ENCODE assay signal across 12 cellular contexts in genomic region chrX:10159069-10159468, GRCh38. TPM values are rescaled to one million over a fixed set of nuclear protein-coding genes. Genes with fewer than 3 reads are reported as not detected.
DNase-seq lines count a peak whose midpoint lies in the region; ATAC-seq, FAIRE-seq and TF ChIP-seq lines count a peak whose summit lies in the region.
"Had no signal": no experiment of that assay in that cellular context is flagged by ENCODE, and none has a peak within 500 bp of the region (broad histone marks: within the 10 kb centered on the region; RNA-seq: fewer than 3 reads in every experiment).

No MANE protein-coding gene starts in this region.

- H3K9ac ChIP-seq in K562 (ENCODE audit: insufficient read depth in 1 of 2, low read depth in 2 of 2, low read length in 2 of 2), result no peak overlapping the region

- H4K20me1 ChIP-seq in K562 (replicated peaks; ENCODE audit: control insufficient read depth, insufficient read depth, low read length), result no peaks in the 10 kb centered on the region

- TF ChIP-seq RAD21 in K562 (CRISPR knock-in tag; conservative IDR thresholded peaks at IDR 0.05 in 1 of 2, IDR thresholded peaks at IDR 0.05 in 1 of 2), result no peak

- peak; percentile 85 for FAIRE-seq in K562 (lab: Jason Lieb, UNC)
- no peak for FAIRE-seq in HTR-8/SVneo (lab: Jason Lieb, UNC)

- BruUV-seq in Caco-2 (replicated peaks; lab: Mats Ljungman, UMichigan), result TSS peak; percentile 2
- BruUV-seq in K562 (replicated peaks; lab: Mats Ljungman, UMichigan), result no TSS peak

- H3K27me3 Mint-ChIP-seq in Caco-2 (ENCODE audit: insufficient read depth, unreplicated experiment), result no peaks in the 10 kb centered on the region
- peaks cover 10% of the 10 kb centered on the region for H3K27me3 Mint-ChIP-seq in mesothelial cell of epicardium (ENCODE audit: low read depth)

- WGBS in K562 (ENCODE audit: insufficient coverage, low coverage, missing lambda C conversion rate), result 3% methylated on average over 7 of the region's 9 CpGs

- no peaks in the 10 kb centered on the region for H3K36me3 ChIP-seq in Caco-2 (ENCODE audit: control insufficient read depth, insufficient read depth, low read length)
- no peaks in the 10 kb centered on the region for H3K36me3 ChIP-seq in K562 (ENCODE audit: control insufficient read depth, insufficient read depth, low read length)
- H3K36me3 ChIP-seq: SJSA1 had no signal

- DNase-seq in Caco-2 (no peak), NCI-H2227 (lab: John Stamatoyannopoulos, UW; ENCODE audit: unreplicated experiment) (peak; percentile 35), K562 (ENCODE audit: extremely low read depth in 1 of 4, low spot score in 3 of 4) (peak; percentile 42 to 72 (median 57)), mesothelial cell of epicardium (ENCODE audit: low spot score in 2 of 2, unreplicated experiment in 2 of 2) (no peak), HTR-8/SVneo (ENCODE audit: insufficient read length, low spot score) (no peak)
- no peak for DNase-seq in activated naive CD4-positive, alpha-beta T cell treated with anti-CD3 and anti-CD28 coated beads, Interleukin-2, amount 50 U/mL, for 16 hours
- DNase-seq: activated T-cell treated with anti-CD3 and anti-CD28 coated beads, Interleukin-2, amount 50 U/mL, for 24 hours; effector CD8-positive, alpha-beta T cell; stimulated activated CD4-positive, alpha-beta T cell treated with anti-CD3 and anti-CD28 coated beads, Interleukin-1b, Interleukin-23, amount 100 ng/mL, for 48 hours had no signal

- H3K79me2 ChIP-seq in K562 (ENCODE audit: control insufficient read depth, insufficient read depth, low read length), result no peaks in the 10 kb centered on the region

- peaks cover 8% of the 10 kb centered on the region; the same call in 1 of the 2 replicates for H3K4me1 ChIP-seq in Caco-2
- peaks cover 13 to 21% of the 10 kb centered on the region in 2 experiments; a peak in 4 of 5 replicates for H3K4me1 ChIP-seq in K562 (replicated peaks in 1 of 2; ENCODE audit: control insufficient read depth in 2 of 2, insufficient read depth in 2 of 2, low read length in 2 of 2)

- POLR2A ChIA-PET in Caco-2 (lab: Charles Lee), result no interaction called here
- POLR2A ChIA-PET in K562 (lab: Yijun Ruan, JAX), result interaction anchor here (0.5 to 0.7 kb wide), 2 partner anchors 8 to 23 kb away, joined by 3 to 4 read pairs; no protein-coding TSS in a partner anchor

- intact Hi-C loops in Caco-2 (cut with micrococcal nuclease; ENCODE audit: unreplicated experiment) (no loop called here), K562 (cut with micrococcal nuclease) (loop anchor here (2.0 kb wide), 1 partner anchor 20 kb away; no protein-coding TSS in a partner anchor)

- peak; percentile 76 for TF ChIP-seq EP300 in K562 (IDR thresholded peaks at IDR 0.05; ENCODE audit: low read length)

- H2AFZ ChIP-seq in K562 (ENCODE audit: low read depth, low read length), result peak overlapping the region; percentile 20; the same call in 1 of the 2 replicates

- no peak for TF ChIP-seq CTCF in Caco-2 (IDR thresholded peaks at IDR 0.05; ENCODE audit: insufficient read depth in 1 of 2, low read depth in 1 of 2, low read length in 1 of 2, severe bottlenecking in 1 of 2, unreplicated experiment in 1 of 2)
- no peak for TF ChIP-seq CTCF in K562 (IDR thresholded peaks at IDR 0.05 in 2 of 3, conservative IDR thresholded peaks at IDR 0.05 in 1 of 3; ENCODE audit: insufficient read depth in 2 of 3, low read depth in 1 of 3, low read length in 3 of 3)
- TF ChIP-seq CTCF in mesothelial cell of epicardium (IDR thresholded peaks at IDR 0.05; ENCODE audit: unreplicated experiment), result no peak

- CTCF ChIA-PET in Caco-2 (lab: Charles Lee), result no interaction called here
- CTCF ChIA-PET in K562 (lab: Yijun Ruan, JAX; ENCODE audit: low intra/inter-chr PET ratio), result no interaction called here

- H3K27ac Mint-ChIP-seq in Caco-2 (ENCODE audit: unreplicated experiment) (no peak overlapping the region), mesothelial cell of epicardium (no peak overlapping the region)
- H3K27ac Mint-ChIP-seq: activated T-cell treated with anti-CD3 and anti-CD28 coated beads, Interleukin-2, amount 50 U/mL, for 24 hours had no signal

- H3K4me3 Mint-ChIP-seq in Caco-2 (ENCODE audit: unreplicated experiment) (no peak overlapping the region), mesothelial cell of epicardium (peak overlapping the region; percentile 53)
- H3K4me3 Mint-ChIP-seq: activated T-cell treated with anti-CD3 and anti-CD28 coated beads, Interleukin-2, amount 50 U/mL, for 24 hours had no signal

- H3K9me3 Mint-ChIP-seq in Caco-2 (ENCODE audit: unreplicated experiment) (no peaks in the 10 kb centered on the region), mesothelial cell of epicardium (peaks cover 14% of the 10 kb centered on the region)
- H3K9me3 Mint-ChIP-seq: activated T-cell treated with anti-CD3 and anti-CD28 coated beads, Interleukin-2, amount 50 U/mL, for 24 hours had no signal

- ATAC-seq in K562 (peak; percentile 86), GM19395 (IDR thresholded peaks at IDR 0.05; ENCODE audit: unreplicated experiment) (no peak), HG03342 (IDR thresholded peaks at IDR 0.05; ENCODE audit: unreplicated experiment) (no peak)

- H3K9me3 ChIP-seq in Caco-2 (no peaks in the 10 kb centered on the region), K562 (replicated peaks; ENCODE audit: control insufficient read depth, insufficient read depth, low read depth, low read length) (no peaks in the 10 kb centered on the region)
- H3K9me3 ChIP-seq: SJSA1 had no signal

- TF ChIP-seq POLR2A in K562 (conservative IDR thresholded peaks at IDR 0.05), result no peak

- H3K36me3 Mint-ChIP-seq in Caco-2 (ENCODE audit: insufficient read depth, unreplicated experiment), result peaks cover 5% of the 10 kb centered on the region
- peaks cover 1% of the 10 kb centered on the region for H3K36me3 Mint-ChIP-seq in mesothelial cell of epicardium

- H3K4me3 ChIP-seq in Caco-2 (ENCODE audit: low read depth, low read length) (no peak overlapping the region), K562 (no peak overlapping the region)
- H3K4me3 ChIP-seq: SJSA1 had no signal

- H3K4me1 Mint-ChIP-seq in Caco-2 (ENCODE audit: low read depth, unreplicated experiment), result peaks cover 12% of the 10 kb centered on the region
- H3K4me1 Mint-ChIP-seq in mesothelial cell of epicardium, result peaks cover 19% of the 10 kb centered on the region

- no peaks in the 10 kb centered on the region for H3K9me1 ChIP-seq in K562 (ENCODE audit: control insufficient read depth, insufficient read depth, low read length)

- peak overlapping the region; percentile 59 for H3K27ac ChIP-seq in K562 (ENCODE audit: extremely low read depth, low read depth, low read length)
- H3K27ac ChIP-seq: SJSA1 had no signal

- in situ Hi-C loops in K562 (cut with MboI), result no loop called here

- H3K27me3 ChIP-seq in Caco-2 (replicated peaks; ENCODE audit: control insufficient read depth, insufficient read depth, low read length) (no peaks in the 10 kb centered on the region), K562 (ENCODE audit: control insufficient read depth in 2 of 2, insufficient read depth in 2 of 2, low read length in 2 of 2) (no peaks in the 10 kb centered on the region)
- H3K27me3 ChIP-seq: SJSA1 had no signal

- H3K4me2 ChIP-seq in K562 (ENCODE audit: insufficient read depth, low read length), result peak overlapping the region; percentile 49; the same call in 1 of the 2 replicates

TF ChIP-seq in K562, 482 proteins besides CTCF, POLR2A, EP300 and RAD21 (continues in another document):
- TF ChIP-seq FOXO4 (CRISPR knock-in tag; IDR thresholded peaks at IDR 0.05), result no peak
- no peak for TF ChIP-seq ETV6 (IDR thresholded peaks at IDR 0.05; ENCODE audit: borderline replicate concordance in 1 of 2, low read depth in 2 of 2, low read length in 1 of 2)
- TF ChIP-seq ETV6 (CRISPR knock-in tag; IDR thresholded peaks at IDR 0.05; ENCODE audit: borderline replicate concordance), result no peak
- TF ChIP-seq PTRF (tag; IDR thresholded peaks at IDR 0.05), result no peak
- TF ChIP-seq HDAC3 (IDR thresholded peaks at IDR 0.05; ENCODE audit: borderline replicate concordance, partially characterized antibody), result peak; percentile 64
- TF ChIP-seq GATAD2A (IDR thresholded peaks at IDR 0.05), result no peak
- TF ChIP-seq FUS (optimal IDR thresholded peaks at IDR 0.05; ENCODE audit: low read depth, low read length), result no peak
- no peak for TF ChIP-seq FOXK1 (CRISPR knock-in tag; IDR thresholded peaks at IDR 0.05; ENCODE audit: borderline replicate concordance)
- no peak for TF ChIP-seq CHCHD3 (CRISPR knock-in tag; IDR thresholded peaks at IDR 0.05)
- TF ChIP-seq ARID2 (IDR thresholded peaks at IDR 0.05), result no peak

RNA-seq across cellular contexts. Expression of gene CLCN4, which starts 2.3 kb away (rescaled TPM):
- 10.0 and 11.1 TPM in 2 replicates for total RNA-seq in Caco-2 (2022)
- 0.28 TPM in 1 of 2 replicates, not detected in the other for total RNA-seq in K562 (2011; cell fraction: chromatin; rRNA removed; ENCODE audit: low replicate concordance)
- 0.26 and 0.83 TPM in 2 replicates for total RNA-seq in K562 (2011; cell fraction: nucleolus; rRNA removed)
- total RNA-seq in K562 (2011; cell fraction: nucleoplasm; rRNA removed), result 0.23 and 0.37 TPM in 2 replicates
- total RNA-seq in K562 (2014; rRNA removed), result 0.05 and 0.12 TPM in 2 replicates
- total RNA-seq in K562 (2014; rRNA removed; fragmentation: Illumina TruSeq; extraction: Trizol), result 0.06 and 0.11 TPM in 2 replicates
- total RNA-seq in K562 (2015; rRNA removed; fragmentation: Illumina TruSeq; extraction: Trizol), result 0.04 and 0.11 TPM in 2 replicates
- 0.11 TPM in 2 replicates for total RNA-seq in K562 (2021)
- polyA plus RNA-seq in K562 (2011; rRNA removed), result 0.01 and 0.08 TPM in 2 replicates
- 0.03 and 0.38 TPM in 2 replicates for polyA plus RNA-seq in K562 (2011; cell fraction: cytosol; rRNA removed)
- 0.03 and 0.13 TPM in 2 replicates for polyA plus RNA-seq in K562 (2011; cell fraction: nucleus; rRNA removed)
- 0.16 and 0.26 TPM in 2 replicates for polyA plus RNA-seq in K562 (2012)
- 0.09 and 0.11 TPM in 2 replicates for polyA plus RNA-seq in K562 (2014; fragmentation: Illumina TruSeq; extraction: Trizol)
- polyA plus RNA-seq in K562 (2014; fragmentation: Nextera tagmentation; extraction: Ambion mirVana), result under 1 TPM; 0.03 to 0.24 TPM
- 0.08 TPM in 1 of 2 replicates, not detected in the other for polyA plus RNA-seq in K562 (2014; rRNA removed)
- polyA minus RNA-seq in K562 (2011; rRNA and poly(A)+ RNA removed), result 0.12 and 0.46 TPM in 2 replicates
- polyA minus RNA-seq in K562 (2011; cell fraction: cytosol; rRNA and poly(A)+ RNA removed), result 0.10 TPM in 1 of 2 replicates, not detected in the other
- under 0.01 and 0.11 TPM in 2 replicates for polyA minus RNA-seq in K562 (2011; cell fraction: nucleus; rRNA and poly(A)+ RNA removed)
- 5.7 to 8.6 TPM (median 7.0 TPM) in 3 replicates for total RNA-seq in mesothelial cell of epicardium

Comparison
In these comparisons a context has a peak if more than half of its experiments do, and no peak if none do; other contexts are left out.
1. DNase-seq: peak in NCI-H2227 (single experiment) and K562 (4 of 4); none in Caco-2 (0 of 2), mesothelial cell of epicardium (0 of 2), activated naive CD4-positive, alpha-beta T cell treated with anti-CD3 and anti-CD28 coated beads, Interleukin-2, amount 50 U/mL, for 16 hours (single experiment) and HTR-8/SVneo (single experiment).